Comparison of ENCODE assay signal across 1 cellular context in the genomic region with DNA sequence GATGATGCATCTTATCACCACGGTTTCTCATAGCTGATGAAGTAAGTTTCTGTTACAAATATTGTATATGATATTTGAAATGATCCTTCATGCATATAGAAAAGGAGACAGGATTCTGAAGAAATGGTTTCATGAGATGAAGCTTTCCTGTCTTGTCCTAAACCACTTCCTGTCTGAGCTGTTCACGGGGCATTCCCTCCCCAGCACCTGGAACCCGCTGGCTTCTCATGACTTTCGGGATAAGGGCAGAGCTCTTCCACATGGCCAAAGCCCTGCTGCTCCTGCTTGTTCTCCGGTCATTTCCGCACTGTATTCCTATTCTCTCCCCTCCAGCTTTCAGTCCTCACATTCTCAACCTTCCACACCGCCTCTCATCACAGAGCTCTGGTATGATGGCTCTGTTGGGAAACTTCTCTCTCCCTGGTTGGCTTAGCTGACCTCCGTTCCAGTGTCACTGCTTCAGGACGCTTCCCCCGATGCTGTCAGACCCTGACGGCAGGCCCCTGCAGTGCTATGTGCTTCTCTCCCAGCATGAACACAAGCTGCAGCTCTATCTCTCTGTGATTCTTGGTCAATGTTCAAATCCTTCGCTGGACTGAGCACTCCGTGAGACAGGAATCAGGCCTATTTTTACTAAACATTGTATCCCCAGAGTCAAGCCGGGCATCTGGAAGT.
TF ChIP-seq lines count a peak whose summit lies in the region.

No MANE protein-coding gene starts in this region.

TF ChIP-seq in HEK293T, 16 proteins besides CTCF, POLR2A, EP300 and RAD21 (continued from another document):
- no peak for TF ChIP-seq BHLHE40 (IDR thresholded peaks at IDR 0.05; ENCODE audit: borderline replicate concordance)
- no peak for TF ChIP-seq FOXA1 (IDR thresholded peaks at IDR 0.05)
- no peak for TF ChIP-seq L3MBTL2 (conservative IDR thresholded peaks at IDR 0.05)
- TF ChIP-seq LEF1 (IDR thresholded peaks at IDR 0.05; ENCODE audit: borderline replicate concordance): no peak
- TF ChIP-seq TARDBP (IDR thresholded peaks at IDR 0.05): no peak
- no peak for TF ChIP-seq ARNT (IDR thresholded peaks at IDR 0.05)
